In genomic region chr2:220001693-220002260, GRCh38 we compare ENCODE assay signal across 17 cellular contexts.
A peak's percentile ranks its signal among the peaks of the same experiment; 100 is the strongest.
DNase-seq lines count a peak whose midpoint lies in the region; ATAC-seq and TF ChIP-seq lines count a peak whose summit lies in the region.
"Had no signal": no experiment of that assay in that cellular context is flagged by ENCODE, and none has a peak within 500 bp of the region (broad histone marks: within the 10 kb centered on the region; RNA-seq: fewer than 3 reads in every experiment).

No MANE protein-coding gene starts in this region.

- H3K27ac ChIP-seq in fibroblast of lung (ENCODE audit: insufficient read depth, low read length) = no peak overlapping the region
- H3K27ac ChIP-seq: brain microvascular endothelial cell, gastrocnemius medialis, neutrophil, WERI-Rb-1 had no signal

- H2AFZ ChIP-seq in fibroblast of lung (ENCODE audit: low read length) = peak overlapping the region; percentile 15

- ATAC-seq in activated T-cell treated with anti-CD3 and anti-CD28 coated beads, Interleukin-2, amount 50 U/mL, for 72 hours (replicated peaks in 1 of 2) = no peak
- ATAC-seq in HG03280 (IDR thresholded peaks at IDR 0.05; ENCODE audit: unreplicated experiment) = no peak
- ATAC-seq: effector memory CD8-positive, alpha-beta T cell; gastrocnemius medialis had no signal

- H3K4me1 Mint-ChIP-seq in activated T-cell treated with anti-CD3 and anti-CD28 coated beads, Interleukin-2, amount 50 U/mL, for 72 hours (ENCODE audit: low read depth) = no peaks in the 10 kb centered on the region
- no peaks in the 10 kb centered on the region for H3K4me1 Mint-ChIP-seq in activated T-helper 2 cell treated with anti-CD3 and anti-CD28 coated beads, Interferon-gamma antibody, Interleukin-2, Interleukin-4, amounts not matched to agents 10 μg/mL and 5 μg/mL and 100 μg/mL, durations not matched to agents 14 hours and 24 hours and 36 hours (ENCODE audit: low read depth)
- H3K4me1 Mint-ChIP-seq: CD4-positive, CD25-positive, alpha-beta regulatory T cell; memory B cell had no signal

- DNase-seq in AG10803 (ENCODE audit: low read depth) (peak; percentile 80), M059J (ENCODE audit: low read depth) (peak; percentile 57), fibroblast of lung (ENCODE audit: low read depth in 2 of 2) (peak; percentile 55 to 70), renal cortical epithelial cell (ENCODE audit: low read depth) (peak; percentile 9), iPS-NIHi7 (ENCODE audit: extremely low spot score) (no peak)
- no peak for DNase-seq in activated T-cell treated with anti-CD3 and anti-CD28 coated beads, Interleukin-2, amount 50 U/mL, for 72 hours
- DNase-seq in activated T-helper 2 cell treated with anti-CD3 and anti-CD28 coated beads, Interferon-gamma antibody, Interleukin-2, Interleukin-4, amounts not matched to agents 10 μg/mL and 5 μg/mL and 100 μg/mL, durations not matched to agents 14 hours and 24 hours and 36 hours (ENCODE audit: low spot score) = no peak
- DNase-seq: brain microvascular endothelial cell; CD4-positive, CD25-positive, alpha-beta regulatory T cell; effector memory CD8-positive, alpha-beta T cell; gastrocnemius medialis; NCI-H1105; WERI-Rb-1 had no signal

- no peaks in the 10 kb centered on the region for H3K9me3 Mint-ChIP-seq in activated T-cell treated with anti-CD3 and anti-CD28 coated beads, Interleukin-2, amount 50 U/mL, for 72 hours
- no peaks in the 10 kb centered on the region for H3K9me3 Mint-ChIP-seq in activated T-helper 2 cell treated with anti-CD3 and anti-CD28 coated beads, Interferon-gamma antibody, Interleukin-2, Interleukin-4, amounts not matched to agents 10 μg/mL and 5 μg/mL and 100 μg/mL, durations not matched to agents 14 hours and 24 hours and 36 hours
- H3K9me3 Mint-ChIP-seq: effector memory CD8-positive, alpha-beta T cell; memory B cell had no signal

- no peaks in the 10 kb centered on the region for H3K9me3 ChIP-seq in fibroblast of lung (ENCODE audit: control insufficient read depth, insufficient read depth, low read depth, low read length)
- H3K9me3 ChIP-seq: gastrocnemius medialis, neutrophil had no signal

- no peaks in the 10 kb centered on the region for H3K27me3 Mint-ChIP-seq in activated T-cell treated with anti-CD3 and anti-CD28 coated beads, Interleukin-2, amount 50 U/mL, for 72 hours (ENCODE audit: low read depth)
- no peaks in the 10 kb centered on the region for H3K27me3 Mint-ChIP-seq in activated T-helper 2 cell treated with anti-CD3 and anti-CD28 coated beads, Interferon-gamma antibody, Interleukin-2, Interleukin-4, amounts not matched to agents 10 μg/mL and 5 μg/mL and 100 μg/mL, durations not matched to agents 14 hours and 24 hours and 36 hours (ENCODE audit: low read depth)
- H3K27me3 Mint-ChIP-seq: effector memory CD8-positive, alpha-beta T cell; memory B cell had no signal

- H3K79me2 ChIP-seq in fibroblast of lung (ENCODE audit: control insufficient read depth, insufficient read depth, low read length) = no peaks in the 10 kb centered on the region

- no peak overlapping the region for H3K27ac Mint-ChIP-seq in activated T-cell treated with anti-CD3 and anti-CD28 coated beads, Interleukin-2, amount 50 U/mL, for 72 hours
- H3K27ac Mint-ChIP-seq in activated T-helper 2 cell treated with anti-CD3 and anti-CD28 coated beads, Interferon-gamma antibody, Interleukin-2, Interleukin-4, amounts not matched to agents 10 μg/mL and 5 μg/mL and 100 μg/mL, durations not matched to agents 14 hours and 24 hours and 36 hours = no peak overlapping the region
- H3K27ac Mint-ChIP-seq: CD4-positive, CD25-positive, alpha-beta regulatory T cell; effector memory CD8-positive, alpha-beta T cell; memory B cell; stimulated activated naive CD8-positive, alpha-beta T cell treated with anti-CD3 and anti-CD28 coated beads, Interleukin-15, Interleukin-2, amounts not matched to agents 100 ng/mL and 50 ng/mL, for 24 hours had no signal

- no peak overlapping the region for H3K4me2 ChIP-seq in fibroblast of lung (ENCODE audit: extremely low read depth, insufficient read depth, low read length)

- H3K4me3 ChIP-seq in AG10803 (ENCODE audit: low read length) (no peak overlapping the region), fibroblast of lung (replicated peaks in 1 of 4; ENCODE audit: control extremely low read depth in 1 of 4, insufficient read depth in 1 of 4, low read depth in 3 of 4, low read length in 4 of 4) (no peak overlapping the region)
- H3K4me3 ChIP-seq: gastrocnemius medialis had no signal

- no peak overlapping the region for H3K9ac ChIP-seq in fibroblast of lung (ENCODE audit: insufficient read depth, low read length)

- intact Hi-C loops in activated T-helper 2 cell treated with anti-CD3 and anti-CD28 coated beads, Interferon-gamma antibody, Interleukin-2, Interleukin-4, amounts not matched to agents 10 μg/mL and 5 μg/mL and 100 μg/mL, durations not matched to agents 14 hours and 24 hours and 36 hours (cut with micrococcal nuclease) = no loop called here

- no peaks in the 10 kb centered on the region for H3K4me1 ChIP-seq in fibroblast of lung (ENCODE audit: control insufficient read depth, extremely low read depth, insufficient read depth, low read length)
- H3K4me1 ChIP-seq: gastrocnemius medialis had no signal

- TF ChIP-seq CTCF in AG10803 (conservative IDR thresholded peaks at IDR 0.05; ENCODE audit: low read length) (no peak; the same call in 1 of the 2 replicates), fibroblast of lung (conservative IDR thresholded peaks at IDR 0.05 in 1 of 2, IDR thresholded peaks at IDR 0.05 in 1 of 2; ENCODE audit: low read depth in 1 of 2, low read length in 2 of 2) (no peak)

- no peak overlapping the region for H3K4me3 Mint-ChIP-seq in activated T-cell treated with anti-CD3 and anti-CD28 coated beads, Interleukin-2, amount 50 U/mL, for 72 hours
- no peak overlapping the region for H3K4me3 Mint-ChIP-seq in activated T-helper 2 cell treated with anti-CD3 and anti-CD28 coated beads, Interferon-gamma antibody, Interleukin-2, Interleukin-4, amounts not matched to agents 10 μg/mL and 5 μg/mL and 100 μg/mL, durations not matched to agents 14 hours and 24 hours and 36 hours (ENCODE audit: low read depth)
- H3K4me3 Mint-ChIP-seq: CD4-positive, CD25-positive, alpha-beta regulatory T cell; effector memory CD8-positive, alpha-beta T cell; memory B cell; stimulated activated naive CD8-positive, alpha-beta T cell treated with anti-CD3 and anti-CD28 coated beads, Interleukin-15, Interleukin-2, amounts not matched to agents 100 ng/mL and 50 ng/mL, for 24 hours had no signal

- H3K27me3 ChIP-seq in fibroblast of lung (ENCODE audit: control insufficient read depth, insufficient read depth, low read length) = no peaks in the 10 kb centered on the region
- H3K27me3 ChIP-seq: brain microvascular endothelial cell, gastrocnemius medialis, neutrophil had no signal

- H3K36me3 Mint-ChIP-seq in activated T-cell treated with anti-CD3 and anti-CD28 coated beads, Interleukin-2, amount 50 U/mL, for 72 hours (ENCODE audit: insufficient read depth in 2 of 2) = no peaks in the 10 kb centered on the region
- H3K36me3 Mint-ChIP-seq in activated T-helper 2 cell treated with anti-CD3 and anti-CD28 coated beads, Interferon-gamma antibody, Interleukin-2, Interleukin-4, amounts not matched to agents 10 μg/mL and 5 μg/mL and 100 μg/mL, durations not matched to agents 14 hours and 24 hours and 36 hours (ENCODE audit: low read depth) = no peaks in the 10 kb centered on the region
- H3K36me3 Mint-ChIP-seq: CD4-positive, CD25-positive, alpha-beta regulatory T cell; memory B cell had no signal

- no peaks in the 10 kb centered on the region for H4K20me1 ChIP-seq in fibroblast of lung (ENCODE audit: control insufficient read depth, extremely low read depth, insufficient read depth, low read length)

- no peaks in the 10 kb centered on the region for H3K36me3 ChIP-seq in fibroblast of lung (ENCODE audit: control insufficient read depth, insufficient read depth, low read length)
- H3K36me3 ChIP-seq: brain microvascular endothelial cell, gastrocnemius medialis, neutrophil, WERI-Rb-1 had no signal

Comparison
In these comparisons a context has a peak if more than half of its experiments do, and no peak if none do; other contexts are left out.
1. DNase-seq: peak in AG10803 (single experiment), M059J (single experiment), fibroblast of lung (2 of 2) and renal cortical epithelial cell (single experiment); none in iPS-NIHi7 (single experiment), activated T-cell treated with anti-CD3 and anti-CD28 coated beads, Interleukin-2, amount 50 U/mL, for 72 hours (0 of 2) and activated T-helper 2 cell treated with anti-CD3 and anti-CD28 coated beads, Interferon-gamma antibody, Interleukin-2, Interleukin-4, amounts not matched to agents 10 μg/mL and 5 μg/mL and 100 μg/mL, durations not matched to agents 14 hours and 24 hours and 36 hours (single experiment).